8 cellular contexts compared by ENCODE assay signal in genomic region chr10:79178614-79179403, GRCh38.
DNase-seq lines count a peak whose midpoint lies in the region; ATAC-seq and TF ChIP-seq lines count a peak whose summit lies in the region.
"Had no signal": no experiment of that assay in that cellular context is flagged by ENCODE, and none has a peak within 500 bp of the region (broad histone marks: within the 10 kb centered on the region; RNA-seq: fewer than 3 reads in every experiment).

No MANE protein-coding gene starts in this region.

- peaks cover 100% of the 10 kb centered on the region for H3K4me1 ChIP-seq in SJSA1 (replicated peaks)
- peaks cover 71 to 96% (median 84%) of the 10 kb centered on the region in 4 donors for H3K4me1 ChIP-seq in stomach

- H3K36me3 ChIP-seq in SJSA1 (peaks cover 57% of the 10 kb centered on the region), stomach (peaks cover 0 to 63% (median 9%) of the 10 kb centered on the region in 4 donors)
- H3K36me3 ChIP-seq: neutrophil had no signal

- H3K27ac ChIP-seq in SJSA1: peak overlapping the region; percentile 44
- peak overlapping the region; percentile 20 to 80 (median 52) for H3K27ac ChIP-seq in stomach
- H3K27ac ChIP-seq: neutrophil had no signal

- H3K27me3 ChIP-seq in SJSA1 (replicated peaks) (no peaks in the 10 kb centered on the region), stomach (no peaks in the 10 kb centered on the region)
- H3K27me3 ChIP-seq: neutrophil had no signal

- peaks cover 9% of the 10 kb centered on the region for H3K27me3 Mint-ChIP-seq in HFFc6 (ENCODE audit: insufficient read depth)

- H3K4me3 ChIP-seq in SJSA1 (no peak overlapping the region), stomach (no peak overlapping the region)

- peak overlapping the region; percentile 93 for H3K27ac Mint-ChIP-seq in HFFc6

- 30 to 54% (median 40%) methylated on average over 4 to 9 of the region's 9 CpGs for WGBS in stomach, 5 donors

- ATAC-seq in left cardiac atrium (peak; percentile 11 to 67), HG02970 (IDR thresholded peaks at IDR 0.05; ENCODE audit: low FRiP score, unreplicated experiment) (no peak), GM19035 (IDR thresholded peaks at IDR 0.05; ENCODE audit: unreplicated experiment) (no peak)

- TF ChIP-seq POLR2A in stomach (IDR thresholded peaks at IDR 0.05): no peak

- H3K9me3 ChIP-seq in SJSA1 (replicated peaks) (no peaks in the 10 kb centered on the region), stomach (no peaks in the 10 kb centered on the region)
- H3K9me3 ChIP-seq: neutrophil had no signal

- H3K4me1 Mint-ChIP-seq in HFFc6 (ENCODE audit: low read depth): peaks cover 96% of the 10 kb centered on the region

- TF ChIP-seq CTCF in HFFc6 (IDR thresholded peaks at IDR 0.05) (no peak), stomach (IDR thresholded peaks at IDR 0.05) (no peak)

- H3K9me3 Mint-ChIP-seq in HFFc6: no peaks in the 10 kb centered on the region

- intact Hi-C loops in left cardiac atrium (cut with DNase I): no loop called here
- intact Hi-C loops in stomach (cut with DNase I; ENCODE audit: low total_unique reads): no loop called here

- DNase-seq in HFFc6: peak; percentile 68
- DNase-seq in SJSA1 (ENCODE audit: low read depth in 1 of 2, low spot score in 2 of 2): peak; percentile 74 to 77
- DNase-seq in left cardiac atrium: peak; percentile 45
- DNase-seq in stomach: no peak
- no peak for DNase-seq in DMS114 treated with DMSO at 0.1 percent for 48 hours (lab: John Stamatoyannopoulos, UW; ENCODE audit: unreplicated experiment)

- no peak for TF ChIP-seq EP300 in stomach (IDR thresholded peaks at IDR 0.05)

- peak overlapping the region; percentile 64; the same call in 1 of the 2 replicates for H3K4me3 Mint-ChIP-seq in HFFc6

- no peaks in the 10 kb centered on the region for H3K36me3 Mint-ChIP-seq in HFFc6 (ENCODE audit: low read depth)

Comparison
In these comparisons a context has a peak if more than half of its experiments do, and no peak if none do; other contexts are left out.
1. DNase-seq: peak in HFFc6 (single experiment), SJSA1 (2 of 2) and left cardiac atrium (single experiment); none in stomach (single experiment) and DMS114 treated with DMSO at 0.1 percent for 48 hours (single experiment).
2. ATAC-seq: peak in left cardiac atrium (2 of 2); none in HG02970 (single experiment) and GM19035 (single experiment).